Comparison of ENCODE assay signal across 28 cellular contexts in the genomic region with DNA sequence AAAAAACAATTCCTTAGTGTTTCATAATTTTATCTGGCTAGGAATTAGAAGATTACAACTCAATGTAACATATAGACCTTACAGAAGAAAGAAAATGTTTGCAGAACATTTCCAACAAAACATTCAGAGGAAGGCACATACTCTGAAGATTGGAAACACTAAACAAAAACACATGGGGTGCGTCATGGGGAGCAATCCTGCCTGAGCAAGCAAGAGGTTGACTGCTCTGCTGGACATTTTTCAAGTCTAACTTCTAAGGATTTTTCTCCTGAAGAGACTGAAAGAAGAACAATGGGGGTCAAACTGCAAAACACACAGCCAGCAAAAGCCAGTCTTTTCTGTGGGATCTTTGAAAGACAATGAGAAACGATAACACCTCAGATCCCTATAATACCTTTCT.
"Had no signal": no experiment of that assay in that cellular context is flagged by ENCODE, and none has a peak within 500 bp of the region (broad histone marks: within the 10 kb centered on the region; RNA-seq: fewer than 3 reads in every experiment).

No MANE protein-coding gene starts in this region.

- H3K36me3 ChIP-seq: breast epithelium, colonic mucosa, esophagus squamous epithelium, right lobe of liver, stomach, suprapubic skin, tibial nerve, uterus, WERI-Rb-1 had no signal

- DNase-seq: activated CD4-positive, alpha-beta T cell treated with anti-CD3 and anti-CD28 coated beads, Interleukin-2, amount 10 ng/mL, durations not matched to agents 7 days and 5 days; activated CD4-positive, CD25-positive, alpha-beta regulatory T cell treated with anti-CD3 and anti-CD28 coated beads, Interleukin-2, amount 50 U/mL, for 72 hours; activated CD8-positive, alpha-beta T cell treated with anti-CD3 and anti-CD28 coated beads for 36 hours; activated gamma-delta T cell; aorta; colonic mucosa; dorsolateral prefrontal cortex; esophagus squamous epithelium; foreskin melanocyte; left ventricle myocardium superior; mammary epithelial cell; midbrain; nucleus accumbens; posterior cingulate gyrus; right lobe of liver; stimulated activated CD4-positive, alpha-beta T cell treated with anti-CD3 and anti-CD28 coated beads, Interleukin-15, amount 100 ng/mL, for 24 hours; stomach; T-helper 1 cell; uterus; WERI-Rb-1 had no signal

- H3K4me3 ChIP-seq: breast epithelium, colonic mucosa, dorsolateral prefrontal cortex, esophagus squamous epithelium, right lobe of liver, skin epidermis, stomach, suprapubic skin, tibial nerve, uterus had no signal

- FAIRE-seq: islet of Langerhans, TTC549 had no signal

- H3K27me3 ChIP-seq: colonic mucosa, esophagus squamous epithelium, right lobe of liver, stomach, suprapubic skin, tibial nerve, uterus had no signal

- H3K27ac ChIP-seq: breast epithelium, colonic mucosa, dorsolateral prefrontal cortex, esophagus squamous epithelium, right lobe of liver, stomach, suprapubic skin, tibial nerve, uterus, WERI-Rb-1 had no signal

- H3K9me3 ChIP-seq: breast epithelium, colonic mucosa, esophagus squamous epithelium, right lobe of liver, stomach, suprapubic skin, tibial nerve, uterus had no signal

- H3K4me1 ChIP-seq: breast epithelium, colonic mucosa, esophagus squamous epithelium, right lobe of liver, stomach, suprapubic skin, tibial nerve, uterus had no signal

- ATAC-seq: activated CD8-positive, alpha-beta T cell treated with anti-CD3 and anti-CD28 coated beads for 36 hours; left ventricle myocardium superior; natural killer cell treated with Interleukin-12 subunit alpha and Interleukin-12 subunit beta and Interleukin-15 and Interleukin-18, amount 100 ng/mL, for 72 hours; right lobe of liver; stimulated activated memory B cell treated with anti-CD40 and anti-IgM and Interleukin-4, amounts not matched to agents 10 μg/mL and 1 μg/mL and 100 μg/mL, for 72 hours had no signal
